10 cellular contexts compared by ENCODE assay signal in the genomic region with DNA sequence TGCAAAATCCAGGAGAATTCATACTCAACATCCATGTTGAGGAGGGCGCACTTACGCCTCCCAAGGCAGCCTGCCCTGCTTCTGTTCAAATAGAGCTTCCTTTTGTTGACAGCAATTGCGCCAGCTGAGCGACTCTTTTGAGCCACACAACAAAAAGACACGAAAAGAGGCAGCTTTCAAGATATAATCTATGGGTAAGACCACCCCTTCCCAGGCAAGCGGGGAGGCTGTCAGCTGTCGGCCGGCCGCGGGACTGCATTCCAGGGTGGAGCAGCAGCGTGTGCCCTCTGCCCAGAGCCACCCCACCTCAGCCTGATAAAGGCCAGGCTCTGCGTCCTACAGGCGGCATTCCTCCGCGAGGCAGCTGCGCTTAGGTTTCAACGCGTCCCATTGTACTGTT. TPM values are rescaled to one million over a fixed set of nuclear protein-coding genes. Genes with fewer than 3 reads are reported as not detected.
DNase-seq lines count a peak whose midpoint lies in the region; ATAC-seq, FAIRE-seq and TF ChIP-seq lines count a peak whose summit lies in the region.
"Had no signal": no experiment of that assay in that cellular context is flagged by ENCODE, and none has a peak within 500 bp of the region (broad histone marks: within the 10 kb centered on the region; RNA-seq: fewer than 3 reads in every experiment).

No MANE protein-coding gene starts in this region.

- peak overlapping the region; percentile 14; the same call in 1 of the 2 replicates for H3K4me3 ChIP-seq in H7 (ENCODE audit: insufficient read depth, low read depth, low read length)
- peak overlapping the region; percentile 23 for H3K4me3 ChIP-seq in neural progenitor cell

- H3K4me1 Mint-ChIP-seq in neural progenitor cell = peaks cover 18% of the 10 kb centered on the region

- H3K9me3 ChIP-seq in neural progenitor cell (ENCODE audit: low read depth) = peaks cover 5% of the 10 kb centered on the region

- H3F3A ChIP-seq in neural progenitor cell (ENCODE audit: low read depth) = peaks cover 16% of the 10 kb centered on the region

- no peaks in the 10 kb centered on the region for H3K79me2 ChIP-seq in neural progenitor cell (ENCODE audit: low read depth)

- H3K4me2 ChIP-seq in neural progenitor cell = peak overlapping the region; percentile 63

- H3K27me3 Mint-ChIP-seq in neural progenitor cell (ENCODE audit: insufficient read depth, low read depth) = peaks cover 2% of the 10 kb centered on the region

- H2AFZ ChIP-seq in neural progenitor cell (replicated peaks) = no peak overlapping the region

- DNase-seq in H7 (peak; percentile 56), NCI-H526 treated with DMSO at 0.1 percent for 48 hours (lab: John Stamatoyannopoulos, UW) (peak; percentile 21), Right ventricle myocardium superior (peak; percentile 65), neural progenitor cell (ENCODE audit: low spot score) (peak; percentile 94), SIG-M5 treated with dmso at 0.1 percent for 504 hours (lab: John Stamatoyannopoulos, UW; ENCODE audit: unreplicated experiment) (no peak), GM12892 (ENCODE audit: insufficient read length) (no peak), HuH-7.5 (ENCODE audit: low spot score) (no peak)
- DNase-seq in stimulated activated CD4-positive, alpha-beta T cell treated with anti-CD3 and anti-CD28 coated beads, Interleukin-4, amount 100 ng/mL, for 1 hour = no peak
- DNase-seq: activated CD8-positive, alpha-beta T cell treated with anti-CD3 and anti-CD28 coated beads for 36 hours had no signal

- H3K27ac Mint-ChIP-seq in neural progenitor cell = no peak overlapping the region
- H3K27ac Mint-ChIP-seq: activated CD8-positive, alpha-beta T cell treated with anti-CD3 and anti-CD28 coated beads for 36 hours had no signal

- no peaks in the 10 kb centered on the region for H3K36me3 ChIP-seq in H7 (replicated peaks; ENCODE audit: control insufficient read depth, insufficient read depth, low read length)
- H3K36me3 ChIP-seq in neural progenitor cell = no peaks in the 10 kb centered on the region

- H3K4me1 ChIP-seq in neural progenitor cell = peaks cover 22% of the 10 kb centered on the region

- H3K9me3 Mint-ChIP-seq in neural progenitor cell = peaks cover 13% of the 10 kb centered on the region

- H3K27ac ChIP-seq in neural progenitor cell = no peak overlapping the region

- TF ChIP-seq CTCF in neural progenitor cell (IDR thresholded peaks at IDR 0.05) = peak; percentile 30

- H4K20me1 ChIP-seq in neural progenitor cell (ENCODE audit: low read depth) = no peaks in the 10 kb centered on the region

- FAIRE-seq in GM12892 (lab: Jason Lieb, UNC) = no peak

- intact Hi-C loops in Right ventricle myocardium superior (cut with DNase I) = no loop called here

- H3K9ac ChIP-seq in neural progenitor cell = no peak overlapping the region

- H3K4me3 Mint-ChIP-seq in neural progenitor cell = peak overlapping the region; percentile 62
- H3K4me3 Mint-ChIP-seq: activated CD8-positive, alpha-beta T cell treated with anti-CD3 and anti-CD28 coated beads for 36 hours; central memory CD8-positive, alpha-beta T cell had no signal

- TF ChIP-seq POLR2A in GM12892 (IDR thresholded peaks at IDR 0.05; ENCODE audit: low read depth, low read length) = no peak

- H3K27me3 ChIP-seq in H7 (ENCODE audit: control insufficient read depth, insufficient read depth, low read length) (no peaks in the 10 kb centered on the region; the same call in 1 of the 2 replicates), neural progenitor cell (peaks cover 7% of the 10 kb centered on the region)

- ATAC-seq in Right ventricle myocardium superior (ENCODE audit: poor library complexity) = peak; percentile 88
- ATAC-seq: activated CD8-positive, alpha-beta T cell treated with anti-CD3 and anti-CD28 coated beads for 36 hours had no signal

- H3K36me3 Mint-ChIP-seq in neural progenitor cell = no peaks in the 10 kb centered on the region

RNA-seq across cellular contexts. Expression of a gene that starts 15.8 kb away (rescaled TPM):
- not detected in 2 replicates for total RNA-seq in H7 (2014; rRNA removed; shearing (Covaris generic))
- 0.05 TPM for total RNA-seq in Right ventricle myocardium superior
- total RNA-seq in neural progenitor cell (ENCODE audit: low replicate concordance) = not detected in 2 replicates
- polyA plus RNA-seq in GM12892 (2012; ENCODE audit: missing spikeins) = not detected
- total RNA-seq: activated CD8-positive, alpha-beta T cell treated with anti-CD3 and anti-CD28 coated beads for 36 hours had no signal

Comparison
In these comparisons a context has a peak if more than half of its experiments do, and no peak if none do; other contexts are left out.
1. DNase-seq: peak in H7 (single experiment), NCI-H526 treated with DMSO at 0.1 percent for 48 hours (single experiment), Right ventricle myocardium superior (single experiment) and neural progenitor cell (single experiment); none in SIG-M5 treated with dmso at 0.1 percent for 504 hours (single experiment), GM12892 (single experiment), stimulated activated CD4-positive, alpha-beta T cell treated with anti-CD3 and anti-CD28 coated beads, Interleukin-4, amount 100 ng/mL, for 1 hour (single experiment) and HuH-7.5 (single experiment).